In genomic region chr11:112366012-112366411, GRCh38 we compare ENCODE assay signal across 24 cellular contexts.
A peak's percentile ranks its signal among the peaks of the same experiment; 100 is the strongest.
DNase-seq lines count a peak whose midpoint lies in the region; ATAC-seq and TF ChIP-seq lines count a peak whose summit lies in the region.
"Had no signal": no experiment of that assay in that cellular context is flagged by ENCODE, and none has a peak within 500 bp of the region (broad histone marks: within the 10 kb centered on the region; RNA-seq: fewer than 3 reads in every experiment).

No MANE protein-coding gene starts in this region.

- CTCF ChIA-PET in Caco-2 (lab: Charles Lee): interaction anchor here (0.6 kb wide), 1 partner anchor 85 kb away, joined by 4 read pairs; no protein-coding TSS in a partner anchor

- ATAC-seq in naive thymus-derived CD8-positive, alpha-beta T cell: no peak
- ATAC-seq: A549, HCT116, PC-3 had no signal

- H3K27me3 Mint-ChIP-seq in Caco-2 (ENCODE audit: insufficient read depth, unreplicated experiment): peaks cover 11% of the 10 kb centered on the region
- no peaks in the 10 kb centered on the region for H3K27me3 Mint-ChIP-seq in naive thymus-derived CD8-positive, alpha-beta T cell
- H3K27me3 Mint-ChIP-seq: CD4-positive, alpha-beta memory T cell had no signal

- H3K4me1 ChIP-seq in SJSA1 (replicated peaks) (peaks cover 42% of the 10 kb centered on the region), fibroblast of lung (ENCODE audit: control insufficient read depth, extremely low read depth, insufficient read depth, low read length) (peaks cover 25% of the 10 kb centered on the region), ovary (ENCODE audit: insufficient read depth) (peaks cover 4% of the 10 kb centered on the region), uterus (peaks cover 0 to 3% of the 10 kb centered on the region in 2 donors), Caco-2 (no peaks in the 10 kb centered on the region)
- H3K4me1 ChIP-seq: A549 had no signal

- in situ Hi-C loops in KBM-7 (cut with MboI; ENCODE audit: low pct_unique_long_range_greater_than_20kb, low sequenced_read_pairs): no loop called here

- H2AFZ ChIP-seq in fibroblast of lung (ENCODE audit: low read length): no peak overlapping the region

- no peak overlapping the region for H3K9ac ChIP-seq in fibroblast of lung (ENCODE audit: insufficient read depth, low read length)

- H3K4me2 ChIP-seq in fibroblast of lung (ENCODE audit: extremely low read depth, insufficient read depth, low read length): no peak overlapping the region
- H3K4me2 ChIP-seq: A549 had no signal

- no peaks in the 10 kb centered on the region for H3K9me3 ChIP-seq in SJSA1 (replicated peaks)
- H3K9me3 ChIP-seq in fibroblast of lung (ENCODE audit: control insufficient read depth, insufficient read depth, low read depth, low read length): no peaks in the 10 kb centered on the region
- H3K9me3 ChIP-seq in ovary: no peaks in the 10 kb centered on the region
- H3K9me3 ChIP-seq in uterus: no peaks in the 10 kb centered on the region
- no peaks in the 10 kb centered on the region for H3K9me3 ChIP-seq in Caco-2
- H3K9me3 ChIP-seq: A549 had no signal

- BruUV-seq in Caco-2 (replicated peaks; lab: Mats Ljungman, UMichigan): no TSS peak

- no peak overlapping the region for H3K4me3 Mint-ChIP-seq in Caco-2 (ENCODE audit: unreplicated experiment)
- H3K4me3 Mint-ChIP-seq in naive thymus-derived CD8-positive, alpha-beta T cell: no peak overlapping the region
- H3K4me3 Mint-ChIP-seq: CD4-positive, alpha-beta memory T cell had no signal

- WGBS in ovary, 3 donors: 97 to 99% (median 97%) methylated on average over 4 of the region's 4 CpGs

- TF ChIP-seq POLR2A in ovary (IDR thresholded peaks at IDR 0.05) (no peak), uterus (IDR thresholded peaks at IDR 0.05) (no peak)

- no peak for TF ChIP-seq EP300 in ovary (IDR thresholded peaks at IDR 0.05)

- TF ChIP-seq CTCF in fibroblast of lung (conservative IDR thresholded peaks at IDR 0.05 in 1 of 2, IDR thresholded peaks at IDR 0.05 in 1 of 2; ENCODE audit: low read depth in 1 of 2, low read length in 2 of 2): no peak
- TF ChIP-seq CTCF in ovary (IDR thresholded peaks at IDR 0.05): no peak
- no peak for TF ChIP-seq CTCF in uterus (IDR thresholded peaks at IDR 0.05)
- TF ChIP-seq CTCF in Caco-2 (IDR thresholded peaks at IDR 0.05; ENCODE audit: insufficient read depth in 1 of 2, low read depth in 1 of 2, low read length in 1 of 2, severe bottlenecking in 1 of 2, unreplicated experiment in 1 of 2): no peak

- H3K79me2 ChIP-seq in fibroblast of lung (ENCODE audit: control insufficient read depth, insufficient read depth, low read length): no peaks in the 10 kb centered on the region

- H3K4me3 ChIP-seq in SJSA1: no peak overlapping the region
- H3K4me3 ChIP-seq in fibroblast of lung (replicated peaks in 1 of 4; ENCODE audit: control extremely low read depth in 1 of 4, insufficient read depth in 1 of 4, low read depth in 3 of 4, low read length in 4 of 4): no peak overlapping the region
- no peak overlapping the region for H3K4me3 ChIP-seq in ovary
- H3K4me3 ChIP-seq in uterus: no peak overlapping the region
- H3K4me3 ChIP-seq in Caco-2 (ENCODE audit: low read depth, low read length): no peak overlapping the region
- H3K4me3 ChIP-seq: A549 had no signal

- DNase-seq in SJSA1 (ENCODE audit: low read depth in 1 of 2, low spot score in 2 of 2) (no peak), fibroblast of lung (ENCODE audit: low read depth in 2 of 2) (no peak), ovary (no peak), uterus (no peak), Caco-2 (no peak), KBM-7 (no peak)
- no peak for DNase-seq in naive thymus-derived CD8-positive, alpha-beta T cell
- DNase-seq: C1 segment of cervical spinal cord; CD4-positive, alpha-beta memory T cell; COR-L47; EL; GDM1; Kasumi-1; MV-4-11; NCI-H1105; NCI-H2029; NCI-H446 treated with DMSO at 0.1 percent for 48 hours; NCI-H526; NCI-H82; NK-92 treated with Interleukin-12 subunit alpha and Interleukin-12 subunit beta, amount 100 ng/mL, for 24 hours had no signal

- no peaks in the 10 kb centered on the region for H3K4me1 Mint-ChIP-seq in Caco-2 (ENCODE audit: low read depth, unreplicated experiment)
- peaks cover 0 to 2% (median 0%) of the 10 kb centered on the region in 4 donors for H3K4me1 Mint-ChIP-seq in naive thymus-derived CD8-positive, alpha-beta T cell

- intact Hi-C loops in ovary (cut with DNase I) (no loop called here), uterus (cut with DNase I; ENCODE audit: low total_unique reads) (no loop called here), Caco-2 (cut with micrococcal nuclease; ENCODE audit: unreplicated experiment) (no loop called here)

- POLR2A ChIA-PET in Caco-2 (lab: Charles Lee): no interaction called here
- POLR2A ChIA-PET in naive thymus-derived CD8-positive, alpha-beta T cell (lab: Charles Lee): no interaction called here

- H3K27ac ChIP-seq in SJSA1 (0 out of 2 replicates have a peak overlapping the region, but pooled peaks have one; percentile 96), fibroblast of lung (ENCODE audit: insufficient read depth, low read length) (peak overlapping the region; percentile 85), ovary (peak overlapping the region; percentile 40 to 82), uterus (peak overlapping the region; percentile 85 to 89)
- H3K27ac ChIP-seq: A549, HL-60 had no signal

- H3K9me3 Mint-ChIP-seq in Caco-2 (ENCODE audit: unreplicated experiment): no peaks in the 10 kb centered on the region
- H3K9me3 Mint-ChIP-seq in naive thymus-derived CD8-positive, alpha-beta T cell: no peaks in the 10 kb centered on the region
- H3K9me3 Mint-ChIP-seq: CD4-positive, alpha-beta memory T cell had no signal

- no peaks in the 10 kb centered on the region for H3K36me3 Mint-ChIP-seq in Caco-2 (ENCODE audit: insufficient read depth, unreplicated experiment)
- H3K36me3 Mint-ChIP-seq in naive thymus-derived CD8-positive, alpha-beta T cell: peaks cover 0 to 14% (median 0%) of the 10 kb centered on the region in 3 donors

- H3K27ac Mint-ChIP-seq in Caco-2 (ENCODE audit: unreplicated experiment): no peak overlapping the region
- H3K27ac Mint-ChIP-seq in naive thymus-derived CD8-positive, alpha-beta T cell: no peak overlapping the region

- H3K27me3 ChIP-seq in SJSA1 (replicated peaks): no peaks in the 10 kb centered on the region
- H3K27me3 ChIP-seq in fibroblast of lung (ENCODE audit: control insufficient read depth, insufficient read depth, low read length): no peaks in the 10 kb centered on the region
- H3K27me3 ChIP-seq in ovary: no peaks in the 10 kb centered on the region
- H3K27me3 ChIP-seq in uterus: no peaks in the 10 kb centered on the region
- no peaks in the 10 kb centered on the region for H3K27me3 ChIP-seq in Caco-2 (replicated peaks; ENCODE audit: control insufficient read depth, insufficient read depth, low read length)

- no peaks in the 10 kb centered on the region for H4K20me1 ChIP-seq in fibroblast of lung (ENCODE audit: control insufficient read depth, extremely low read depth, insufficient read depth, low read length)

- no peaks in the 10 kb centered on the region for H3K36me3 ChIP-seq in SJSA1
- no peaks in the 10 kb centered on the region for H3K36me3 ChIP-seq in fibroblast of lung (ENCODE audit: control insufficient read depth, insufficient read depth, low read length)
- no peaks in the 10 kb centered on the region for H3K36me3 ChIP-seq in ovary
- H3K36me3 ChIP-seq in uterus: no peaks in the 10 kb centered on the region
- H3K36me3 ChIP-seq in Caco-2 (ENCODE audit: control insufficient read depth, insufficient read depth, low read length): no peaks in the 10 kb centered on the region
